6 cellular contexts compared by ENCODE assay signal in the genomic region with DNA sequence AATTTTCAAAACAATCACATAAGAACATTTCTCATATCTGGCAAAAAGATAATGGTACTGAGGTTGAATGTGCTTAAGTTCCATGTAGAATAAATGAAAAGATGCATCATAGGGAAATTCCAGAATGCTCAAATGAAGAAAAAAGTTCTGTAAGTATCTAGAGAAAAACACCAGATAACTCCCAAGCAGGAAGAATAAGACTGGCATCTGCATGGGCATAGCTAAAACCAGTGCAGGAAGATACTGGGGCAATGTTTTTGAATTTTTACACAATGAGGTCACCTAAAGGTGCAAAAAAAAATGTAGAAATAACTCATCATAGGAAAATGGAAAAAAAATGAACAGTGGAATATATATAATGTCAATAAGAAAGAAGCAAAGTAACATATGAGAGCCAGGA.
"Had no signal": no experiment of that assay in that cellular context is flagged by ENCODE, and none has a peak within 500 bp of the region (broad histone marks: within the 10 kb centered on the region; RNA-seq: fewer than 3 reads in every experiment).

No MANE protein-coding gene starts in this region.

- DNase-seq: GM23248, GOT3, H7, HFFc6 had no signal

- ATAC-seq: HCT116 had no signal

- H3K27ac ChIP-seq: GM23248, HL-60 had no signal
